22 cellular contexts compared by ENCODE assay signal in genomic region chr15:82551646-82552247, GRCh38. TPM values are rescaled to one million over a fixed set of nuclear protein-coding genes. Genes with fewer than 3 reads are reported as not detected.
DNase-seq lines count a peak whose midpoint lies in the region; ATAC-seq, FAIRE-seq and TF ChIP-seq lines count a peak whose summit lies in the region.
"Had no signal": no experiment of that assay in that cellular context is flagged by ENCODE, and none has a peak within 500 bp of the region (broad histone marks: within the 10 kb centered on the region; RNA-seq: fewer than 3 reads in every experiment).

No MANE protein-coding gene starts in this region.

- peak overlapping the region; percentile 53 for H3K4me3 Mint-ChIP-seq in stimulated activated memory B cell treated with anti-CD40 and anti-IgM and Interleukin-4, amounts not matched to agents 10 μg/mL and 1 μg/mL and 100 μg/mL, for 72 hours
- H3K4me3 Mint-ChIP-seq: brain, nephron progenitor cell, type B pancreatic cell had no signal

- H3K4me1 ChIP-seq in RWPE2 (ENCODE audit: insufficient read depth, poor library complexity, severe bottlenecking): peaks cover 8% of the 10 kb centered on the region
- no peaks in the 10 kb centered on the region for H3K4me1 ChIP-seq in kidney (ENCODE audit: control insufficient read depth in 1 of 2, insufficient read depth in 1 of 2, low read depth in 1 of 2, low read length in 2 of 2)
- H3K4me1 ChIP-seq: esophagus muscularis mucosa, spleen had no signal

- H3K4me3 ChIP-seq in RWPE2 (ENCODE audit: severe bottlenecking): no peak overlapping the region
- no peak overlapping the region for H3K4me3 ChIP-seq in kidney (ENCODE audit: low read length in 2 of 2)
- H3K4me3 ChIP-seq: dorsolateral prefrontal cortex, esophagus muscularis mucosa, MG63, spleen had no signal

- TF ChIP-seq CTCF in GM20000 (IDR thresholded peaks at IDR 0.05; ENCODE audit: extremely low read depth, missing control alignments): no peak
- TF ChIP-seq CTCF in RWPE2 (IDR thresholded peaks at IDR 0.05; ENCODE audit: poor library complexity, severe bottlenecking): no peak
- TF ChIP-seq CTCF in kidney (IDR thresholded peaks at IDR 0.05; ENCODE audit: borderline replicate concordance, extremely low read depth, insufficient read depth): no peak

- H3K27me3 Mint-ChIP-seq in stimulated activated memory B cell treated with anti-CD40 and anti-IgM and Interleukin-4, amounts not matched to agents 10 μg/mL and 1 μg/mL and 100 μg/mL, for 72 hours: no peaks in the 10 kb centered on the region

- H3K36me3 ChIP-seq in RWPE2 (ENCODE audit: low read depth) (no peaks in the 10 kb centered on the region), kidney (ENCODE audit: control insufficient read depth in 1 of 2, insufficient read depth in 2 of 2, low read length in 2 of 2) (no peaks in the 10 kb centered on the region)
- H3K36me3 ChIP-seq: spleen had no signal

- no peaks in the 10 kb centered on the region for H3K27me3 ChIP-seq in RWPE2 (ENCODE audit: insufficient read depth, poor library complexity, severe bottlenecking)
- H3K27me3 ChIP-seq: dorsolateral prefrontal cortex, esophagus muscularis mucosa, MG63, spleen had no signal

- H3K9me3 Mint-ChIP-seq in stimulated activated memory B cell treated with anti-CD40 and anti-IgM and Interleukin-4, amounts not matched to agents 10 μg/mL and 1 μg/mL and 100 μg/mL, for 72 hours: no peaks in the 10 kb centered on the region
- H3K9me3 Mint-ChIP-seq: activated naive CD4-positive, alpha-beta T cell treated with anti-CD3 and anti-CD28 coated beads, Interleukin-2, amount 50 U/mL, for 72 hours; brain; nephron progenitor cell; type B pancreatic cell had no signal

- H3K27ac Mint-ChIP-seq in stimulated activated memory B cell treated with anti-CD40 and anti-IgM and Interleukin-4, amounts not matched to agents 10 μg/mL and 1 μg/mL and 100 μg/mL, for 72 hours: peak overlapping the region; percentile 67
- H3K27ac Mint-ChIP-seq: activated naive CD4-positive, alpha-beta T cell treated with anti-CD3 and anti-CD28 coated beads, Interleukin-2, amount 50 U/mL, for 72 hours; brain; nephron progenitor cell; progenitor cell of endocrine pancreas; type B pancreatic cell had no signal

- no peaks in the 10 kb centered on the region for H3K9me3 ChIP-seq in RWPE2 (ENCODE audit: severe bottlenecking)
- no peaks in the 10 kb centered on the region for H3K9me3 ChIP-seq in kidney (ENCODE audit: control insufficient read depth in 1 of 2, low read length in 2 of 2)
- H3K9me3 ChIP-seq: esophagus muscularis mucosa, MG63, spleen had no signal

- DNase-seq in GM20000 (ENCODE audit: low spot score) (peak; percentile 41), RWPE2 (ENCODE audit: low spot score) (no peak), kidney (no peak), NCI-H526 treated with DMSO at 0.1 percent for 48 hours (lab: John Stamatoyannopoulos, UW) (no peak), NCI-H1694 treated with DMSO at 0.1 percent for 48 hours (lab: John Stamatoyannopoulos, UW) (no peak)
- DNase-seq: DND-41; dorsolateral prefrontal cortex; mesenchymal stem cell; MG63; NCI-H1930; NCI-H524; nephron progenitor cell; spleen; stimulated activated naive CD4-positive, alpha-beta T cell treated with Interleukin-2 at 50 U/mL for 16 hours had no signal

- no peaks in the 10 kb centered on the region for H3K36me3 Mint-ChIP-seq in stimulated activated memory B cell treated with anti-CD40 and anti-IgM and Interleukin-4, amounts not matched to agents 10 μg/mL and 1 μg/mL and 100 μg/mL, for 72 hours
- H3K36me3 Mint-ChIP-seq: activated naive CD4-positive, alpha-beta T cell treated with anti-CD3 and anti-CD28 coated beads, Interleukin-2, amount 50 U/mL, for 72 hours; type B pancreatic cell had no signal

- ATAC-seq in HG02852 (IDR thresholded peaks at IDR 0.05; ENCODE audit: unreplicated experiment) (peak; percentile 68), RWPE2 (ENCODE audit: low read depth) (peak; percentile 92)
- ATAC-seq in stimulated activated memory B cell treated with anti-CD40 and anti-IgM and Interleukin-4, amounts not matched to agents 10 μg/mL and 1 μg/mL and 100 μg/mL, for 72 hours: peak; percentile 73
- ATAC-seq: activated naive CD4-positive, alpha-beta T cell treated with anti-CD3 and anti-CD28 coated beads, Interleukin-2, amount 50 U/mL, for 72 hours had no signal

- intact Hi-C loops in kidney (cut with DNase I): no loop called here

- no peak for FAIRE-seq in kidney (lab: Jason Lieb, UNC)

- H3K4me1 Mint-ChIP-seq in stimulated activated memory B cell treated with anti-CD40 and anti-IgM and Interleukin-4, amounts not matched to agents 10 μg/mL and 1 μg/mL and 100 μg/mL, for 72 hours: peaks cover 27% of the 10 kb centered on the region
- H3K4me1 Mint-ChIP-seq: brain, nephron progenitor cell had no signal

- H3K27ac ChIP-seq in RWPE2 (ENCODE audit: poor library complexity, severe bottlenecking): peak overlapping the region; percentile 13
- no peak overlapping the region for H3K27ac ChIP-seq in kidney (ENCODE audit: low read depth in 2 of 2, low read length in 2 of 2)
- H3K27ac ChIP-seq: C4-2B, esophagus muscularis mucosa, spleen had no signal

- no peak overlapping the region for H3K9ac ChIP-seq in kidney (ENCODE audit: low read length in 2 of 2)

RNA-seq across cellular contexts. Expression of gene RPS17, which starts 11.5 kb away (rescaled TPM):
- total RNA-seq in kidney: 1,125 TPM
- polyA plus RNA-seq in kidney (ENCODE audit: insufficient read depth, low read depth, low replicate concordance): 2,465 TPM
